In the genomic region with DNA sequence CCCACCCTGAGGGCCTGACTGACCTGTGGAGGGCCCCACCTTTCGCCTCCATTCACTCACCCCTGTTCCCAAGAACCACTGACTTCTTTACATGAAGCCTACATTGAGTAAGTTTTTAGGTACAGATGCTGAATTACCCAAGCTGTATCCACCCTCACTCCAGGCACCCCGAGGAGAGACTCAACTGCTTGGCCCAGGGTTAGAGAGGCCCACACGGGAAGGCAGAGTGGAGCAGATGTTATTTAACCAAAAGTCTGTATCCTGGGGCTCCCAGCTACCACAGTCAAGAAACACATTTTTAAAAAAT, we compare ENCODE assay signal across 13 cellular contexts.
DNase-seq lines count a peak whose midpoint lies in the region; ATAC-seq and TF ChIP-seq lines count a peak whose summit lies in the region.
"Had no signal": no experiment of that assay in that cellular context is flagged by ENCODE, and none has a peak within 500 bp of the region (broad histone marks: within the 10 kb centered on the region; RNA-seq: fewer than 3 reads in every experiment).

No MANE protein-coding gene starts in this region.

- POLR2A ChIA-PET in Caco-2 (lab: Charles Lee): interaction anchor here (0.9 to 1.9 kb wide), 2 partner anchors 294 to 334 kb away, joined by 3 to 9 read pairs; a partner anchor contains a TSS

- H3K27me3 Mint-ChIP-seq in CD14-positive monocyte (ENCODE audit: low read depth in 3 of 3) (peaks cover 0 to 3% (median 0%) of the 10 kb centered on the region in 3 donors), Caco-2 (ENCODE audit: insufficient read depth, unreplicated experiment) (no peaks in the 10 kb centered on the region), naive B cell (no peaks in the 10 kb centered on the region)

- H3K4me1 ChIP-seq in Caco-2 (peaks cover 45% of the 10 kb centered on the region), suprapubic skin (peaks cover 5% of the 10 kb centered on the region)

- ATAC-seq in activated naive CD4-positive, alpha-beta T cell treated with anti-CD3 and anti-CD28 coated beads, Interleukin-2, amount 50 U/mL, for 72 hours: peak; percentile 21 to 41
- no peak for ATAC-seq in naive B cell (ENCODE audit: low read depth in 2 of 2)
- ATAC-seq in left colon: no peak
- ATAC-seq in GM18519 (IDR thresholded peaks at IDR 0.05; ENCODE audit: low FRiP score, unreplicated experiment): no peak

- H3K27me3 ChIP-seq in Caco-2 (replicated peaks; ENCODE audit: control insufficient read depth, insufficient read depth, low read length) (no peaks in the 10 kb centered on the region), suprapubic skin (no peaks in the 10 kb centered on the region)
- H3K27me3 ChIP-seq: brain microvascular endothelial cell had no signal

- H3K36me3 ChIP-seq in Caco-2 (ENCODE audit: control insufficient read depth, insufficient read depth, low read length) (peaks cover 6% of the 10 kb centered on the region), suprapubic skin (peaks cover 3% of the 10 kb centered on the region)
- H3K36me3 ChIP-seq: thoracic aorta had no signal

- intact Hi-C loops in CD14-positive monocyte (cut with micrococcal nuclease) (no loop called here), Caco-2 (cut with micrococcal nuclease; ENCODE audit: unreplicated experiment) (loop anchor here (1.0 kb wide), 1 partner anchor 45 kb away; no protein-coding TSS in a partner anchor), left colon (cut with DNase I, micrococcal nuclease) (no loop called here)

- H3K4me1 Mint-ChIP-seq in CD14-positive monocyte: peaks cover 62% of the 10 kb centered on the region
- peaks cover 54% of the 10 kb centered on the region for H3K4me1 Mint-ChIP-seq in Caco-2 (ENCODE audit: low read depth, unreplicated experiment)
- H3K4me1 Mint-ChIP-seq in naive B cell: peaks cover 73 to 84% (median 81%) of the 10 kb centered on the region in 3 donors

- 86% methylated on average over 3 of the region's 3 CpGs for WGBS in suprapubic skin

- no TSS peak for BruUV-seq in Caco-2 (replicated peaks; lab: Mats Ljungman, UMichigan)

- peaks cover 67 to 73% of the 10 kb centered on the region in 2 donors for H3K36me3 Mint-ChIP-seq in CD14-positive monocyte
- peaks cover 89% of the 10 kb centered on the region for H3K36me3 Mint-ChIP-seq in Caco-2 (ENCODE audit: insufficient read depth, unreplicated experiment)
- peaks cover 14 to 36% of the 10 kb centered on the region in 2 donors for H3K36me3 Mint-ChIP-seq in activated naive CD4-positive, alpha-beta T cell treated with anti-CD3 and anti-CD28 coated beads, Interleukin-2, amount 50 U/mL, for 72 hours
- H3K36me3 Mint-ChIP-seq in naive B cell: peaks cover 17 to 22% of the 10 kb centered on the region in 2 donors

- no peak overlapping the region for H3K27ac ChIP-seq in suprapubic skin

- H3K4me3 Mint-ChIP-seq in CD14-positive monocyte (no peak overlapping the region), Caco-2 (ENCODE audit: unreplicated experiment) (no peak overlapping the region), naive B cell (peak overlapping the region in 6 of 8 donors; percentile 25 to 65 (median 55))

- peak overlapping the region in 5 of 7 donors; percentile 11 to 85 (median 46) for H3K27ac Mint-ChIP-seq in CD14-positive monocyte
- H3K27ac Mint-ChIP-seq in Caco-2 (ENCODE audit: unreplicated experiment): peak overlapping the region; percentile 59
- peak overlapping the region; percentile 83 to 92 for H3K27ac Mint-ChIP-seq in activated naive CD4-positive, alpha-beta T cell treated with anti-CD3 and anti-CD28 coated beads, Interleukin-2, amount 50 U/mL, for 72 hours
- H3K27ac Mint-ChIP-seq in naive B cell: peak overlapping the region; percentile 26 to 96 (median 59)

- no peak overlapping the region for H3K4me3 ChIP-seq in Caco-2 (ENCODE audit: low read depth, low read length)
- no peak overlapping the region for H3K4me3 ChIP-seq in suprapubic skin

- TF ChIP-seq EP300 in suprapubic skin (IDR thresholded peaks at IDR 0.05): no peak

- CTCF ChIA-PET in Caco-2 (lab: Charles Lee): interaction anchor here (0.7 to 1.8 kb wide), 3 partner anchors 13 to 347 kb away, joined by 3 to 11 read pairs (median 5); no protein-coding TSS in a partner anchor

- DNase-seq in CD14-positive monocyte (ENCODE audit: low spot score): no peak
- DNase-seq in Caco-2: no peak
- no peak for DNase-seq in activated naive CD4-positive, alpha-beta T cell treated with anti-CD3 and anti-CD28 coated beads, Interleukin-2, amount 50 U/mL, for 72 hours (ENCODE audit: low spot score in 2 of 2)
- DNase-seq in naive B cell: no peak
- no peak for DNase-seq in NCI-H1930 (lab: John Stamatoyannopoulos, UW)
- DNase-seq in suprapubic skin (ENCODE audit: low spot score in 2 of 2): no peak
- no peak for DNase-seq in left colon
- DNase-seq: COR-L47, NCI-H1092 treated with DMSO at 0.1 percent for 48 hours, RPMI8226 had no signal

- H3K9me3 Mint-ChIP-seq in CD14-positive monocyte (no peaks in the 10 kb centered on the region), Caco-2 (ENCODE audit: unreplicated experiment) (no peaks in the 10 kb centered on the region), naive B cell (no peaks in the 10 kb centered on the region)
- no peaks in the 10 kb centered on the region for H3K9me3 Mint-ChIP-seq in activated naive CD4-positive, alpha-beta T cell treated with anti-CD3 and anti-CD28 coated beads, Interleukin-2, amount 50 U/mL, for 72 hours

- no peaks in the 10 kb centered on the region for H3K9me3 ChIP-seq in Caco-2
- no peaks in the 10 kb centered on the region for H3K9me3 ChIP-seq in suprapubic skin
- H3K9me3 ChIP-seq: thoracic aorta had no signal

- TF ChIP-seq POLR2A in suprapubic skin (IDR thresholded peaks at IDR 0.05): no peak

- no peak for TF ChIP-seq CTCF in CD14-positive monocyte (IDR thresholded peaks at IDR 0.05)
- TF ChIP-seq CTCF in Caco-2 (IDR thresholded peaks at IDR 0.05; ENCODE audit: insufficient read depth in 1 of 2, low read depth in 1 of 2, low read length in 1 of 2, severe bottlenecking in 1 of 2, unreplicated experiment in 1 of 2): no peak
- no peak for TF ChIP-seq CTCF in suprapubic skin (IDR thresholded peaks at IDR 0.05)

Comparison
In these comparisons a context has a peak if more than half of its experiments do, and no peak if none do; other contexts are left out.
1. H3K4me3 Mint-ChIP-seq: peak in naive B cell (6 of 8); none in CD14-positive monocyte (0 of 2) and Caco-2 (single experiment).
2. ATAC-seq: peak in activated naive CD4-positive, alpha-beta T cell treated with anti-CD3 and anti-CD28 coated beads, Interleukin-2, amount 50 U/mL, for 72 hours (2 of 2); none in naive B cell (0 of 2), left colon (single experiment) and GM18519 (single experiment).
3. Peak in every context shown above with its lines, with median percentiles within 50 percentile points of each other: H3K27ac Mint-ChIP-seq.